ENCODE assay signal across 1 cellular context in genomic region chr12:6425588-6426531, GRCh38.
TF ChIP-seq lines count a peak whose summit lies in the region.

No MANE protein-coding gene starts in this region.

TF ChIP-seq in IMR-90, 13 proteins besides CTCF, POLR2A, EP300 and RAD21:
- TF ChIP-seq BHLHE40 (IDR thresholded peaks at IDR 0.05; ENCODE audit: low read depth, low read length) (no peak), SMC3 (IDR thresholded peaks at IDR 0.05; ENCODE audit: low read depth, low read length) (no peak), MAFK (IDR thresholded peaks at IDR 0.05; ENCODE audit: low read depth, low read length) (no peak), MAZ (IDR thresholded peaks at IDR 0.05; ENCODE audit: borderline replicate concordance, low read depth, low read length) (no peak), ELK1 (IDR thresholded peaks at IDR 0.05; ENCODE audit: borderline replicate concordance, low read depth, low read length) (no peak), RCOR1 (IDR thresholded peaks at IDR 0.05; ENCODE audit: insufficient replicate concordance, low read length) (no peak), RFX5 (IDR thresholded peaks at IDR 0.05; ENCODE audit: low read depth, low read length) (no peak), CEBPB (IDR thresholded peaks at IDR 0.05; ENCODE audit: low read depth, low read length) (no peak), USF2 (IDR thresholded peaks at IDR 0.05; ENCODE audit: low read depth, low read length) (no peak), MXI1 (IDR thresholded peaks at IDR 0.05; ENCODE audit: borderline replicate concordance, low read depth, low read length) (no peak), CHD1 (IDR thresholded peaks at IDR 0.05; ENCODE audit: low read depth, low read length) (no peak), NFE2L2 (IDR thresholded peaks at IDR 0.05; ENCODE audit: low read depth, low read length) (no peak), FOS (IDR thresholded peaks at IDR 0.05; ENCODE audit: low read depth, low read length) (no peak)
